7 cellular contexts compared by ENCODE assay signal in the genomic region with DNA sequence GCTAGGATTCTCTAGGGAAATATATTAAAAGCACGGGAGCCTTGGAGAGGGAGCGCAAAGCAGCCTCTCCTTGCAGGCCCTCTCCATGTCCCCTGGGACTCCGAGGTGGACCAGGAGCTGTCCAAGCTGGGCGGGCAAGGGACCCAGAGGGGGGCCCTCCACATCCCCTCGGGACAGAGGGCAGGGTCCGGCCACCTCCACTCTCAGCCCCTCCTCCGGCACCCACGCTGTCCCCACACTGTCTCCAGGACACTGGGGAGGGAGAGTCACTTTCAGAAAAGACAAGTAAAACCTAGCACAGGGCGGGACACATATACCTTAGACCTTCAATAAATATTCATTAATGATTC.
DNase-seq lines count a peak whose midpoint lies in the region; ATAC-seq and TF ChIP-seq lines count a peak whose summit lies in the region.

No MANE protein-coding gene starts in this region.

- no peak for DNase-seq in NT2/D1 (ENCODE audit: low read depth, low spot score)
- DNase-seq in dorsolateral prefrontal cortex, result no peak
- no peak for DNase-seq in tibial artery
- no peak for DNase-seq in amygdala (lab: John Stamatoyannopoulos, UW)
- DNase-seq in NCI-H526 treated with DMSO at 0.1 percent for 48 hours (lab: John Stamatoyannopoulos, UW), result no peak

- H3K27me3 ChIP-seq in NT2/D1 (ENCODE audit: insufficient read depth, insufficient read length) (peaks cover 39% of the 10 kb centered on the region), dorsolateral prefrontal cortex (peaks cover 0 to 14% (median 0%) of the 10 kb centered on the region in 45 donors), mucosa of stomach (ENCODE audit: control insufficient read depth, insufficient read depth, low read length) (peaks cover 39% of the 10 kb centered on the region), tibial artery (no peaks in the 10 kb centered on the region)

- H3K4me1 ChIP-seq in NT2/D1 (ENCODE audit: insufficient read depth, insufficient read length), result peaks cover 3% of the 10 kb centered on the region
- H3K4me1 ChIP-seq in mucosa of stomach (ENCODE audit: control insufficient read depth, insufficient read depth, low read length), result no peaks in the 10 kb centered on the region
- peaks cover 0 to 49% (median 14%) of the 10 kb centered on the region in 4 donors for H3K4me1 ChIP-seq in tibial artery

- H3K9me3 ChIP-seq in NT2/D1 (ENCODE audit: insufficient read depth, low read length) (peaks cover 14% of the 10 kb centered on the region; the same call in 1 of the 2 replicates), mucosa of stomach (ENCODE audit: control insufficient read depth, low read length) (no peaks in the 10 kb centered on the region), tibial artery (no peaks in the 10 kb centered on the region)

- H3K4me3 ChIP-seq in NT2/D1 (ENCODE audit: insufficient read length, low read depth), result peak overlapping the region; percentile 80
- H3K4me3 ChIP-seq in dorsolateral prefrontal cortex, result peak overlapping the region; percentile 42 to 81 (median 64)
- peak overlapping the region; percentile 24 for H3K4me3 ChIP-seq in mucosa of stomach (ENCODE audit: low read length)
- H3K4me3 ChIP-seq in tibial artery, result peak overlapping the region; percentile 60 to 74

- intact Hi-C loops in dorsolateral prefrontal cortex (cut with DNase I) (no loop called here), tibial artery (cut with DNase I; ENCODE audit: low total_unique reads) (no loop called here)

- peak overlapping the region; percentile 85 for H3K9ac ChIP-seq in NT2/D1 (ENCODE audit: insufficient read length, low read depth)
- H3K9ac ChIP-seq in mucosa of stomach (ENCODE audit: low read length), result no peak overlapping the region

- no peak for ATAC-seq in HG03039 (IDR thresholded peaks at IDR 0.05; ENCODE audit: unreplicated experiment)

- no peaks in the 10 kb centered on the region for H3K36me3 ChIP-seq in NT2/D1 (ENCODE audit: insufficient read depth, insufficient read length, low read length)
- H3K36me3 ChIP-seq in mucosa of stomach (ENCODE audit: control insufficient read depth, insufficient read depth, low read length), result no peaks in the 10 kb centered on the region
- H3K36me3 ChIP-seq in tibial artery, result no peaks in the 10 kb centered on the region

- no peak for TF ChIP-seq CTCF in dorsolateral prefrontal cortex (IDR thresholded peaks at IDR 0.05 in 54 of 56, conservative IDR thresholded peaks at IDR 0.05 in 2 of 56; ENCODE audit: low read depth in 1 of 56, partially characterized antibody in 56 of 56)
- no peak for TF ChIP-seq CTCF in tibial artery (IDR thresholded peaks at IDR 0.05)

- H3K27ac ChIP-seq in dorsolateral prefrontal cortex, result peak overlapping the region in 7 of 59 donors; percentile 17 to 68 (median 30)
- H3K27ac ChIP-seq in tibial artery, result peak overlapping the region; percentile 81 to 83

Comparison
In these comparisons a context has a peak if more than half of its experiments do, and no peak if none do; other contexts are left out.
1. H3K4me3 ChIP-seq: peak in every context shown above with its lines; median percentile 80 in NT2/D1; 67 in tibial artery; 64 in dorsolateral prefrontal cortex; 24 in mucosa of stomach.